In the genomic region with DNA sequence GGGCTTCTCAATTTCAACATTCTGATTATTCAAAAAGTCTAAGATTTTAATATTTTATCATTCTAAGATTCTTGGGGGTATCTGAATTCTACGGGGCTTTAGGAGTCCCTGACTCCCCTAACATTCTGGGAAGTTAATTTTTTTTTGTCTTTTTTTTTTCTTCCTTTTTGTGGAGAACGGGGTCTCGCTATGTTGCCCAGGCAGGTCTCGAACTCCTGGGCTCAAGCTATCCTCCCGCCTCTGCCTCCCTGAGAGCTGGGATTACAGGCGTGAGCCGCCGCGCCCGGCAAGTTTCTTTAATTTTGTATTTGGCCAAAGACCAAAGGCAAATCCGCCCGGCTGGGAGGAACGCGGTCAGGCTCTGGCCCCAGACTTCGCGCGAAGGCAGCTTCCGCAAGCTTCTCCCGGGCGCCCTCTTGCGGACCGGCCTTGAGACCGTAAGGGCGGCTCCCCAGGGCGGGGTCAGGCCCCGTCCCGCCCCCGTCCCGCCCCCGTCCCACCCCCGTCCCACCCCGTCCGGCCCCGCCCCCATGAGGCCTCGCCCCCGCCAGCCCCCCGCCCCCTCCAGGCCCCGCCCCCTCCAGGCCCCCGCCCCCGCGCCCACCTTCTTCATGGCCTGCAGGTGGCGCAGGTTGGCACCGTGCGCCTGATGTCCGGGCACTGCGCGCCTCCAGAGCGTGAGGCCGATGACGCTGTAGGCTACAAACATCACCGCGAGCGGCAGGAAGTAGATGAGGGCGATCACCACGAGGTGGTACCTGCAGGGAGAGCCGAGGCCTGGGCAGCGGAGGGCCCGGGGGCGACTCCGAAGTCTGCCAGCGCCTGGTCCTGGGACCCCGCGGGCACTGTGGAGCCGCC, we compare ENCODE assay signal across 8 cellular contexts. TPM values are rescaled to one million over a fixed set of nuclear protein-coding genes. Genes with fewer than 3 reads are reported as not detected.
DNase-seq lines count a peak whose midpoint lies in the region; ATAC-seq and TF ChIP-seq lines count a peak whose summit lies in the region.

No MANE protein-coding gene starts in this region.

- POLR2A ChIA-PET in activated CD8-positive, alpha-beta T cell treated with anti-CD3 and anti-CD28 coated beads for 36 hours (lab: Charles Lee), result interaction anchor here (0.5 to 1.7 kb wide), 6 partner anchors 11 to 287 kb away, joined by 3 to 7 read pairs (median 4); no protein-coding TSS in a partner anchor

- H4K91ac ChIP-seq in mesenchymal stem cell (ENCODE audit: low read length), result no peak overlapping the region

- H2BK120ac ChIP-seq in mesenchymal stem cell (ENCODE audit: low read depth, low read length), result peak overlapping the region; percentile 50

- no peak overlapping the region for H3K4ac ChIP-seq in mesenchymal stem cell (ENCODE audit: low read depth in 1 of 2, low read length in 2 of 2)

- ATAC-seq in GM19455 (IDR thresholded peaks at IDR 0.05; ENCODE audit: unreplicated experiment), result peak; percentile 76
- peak; percentile 89 for ATAC-seq in activated CD8-positive, alpha-beta T cell treated with anti-CD3 and anti-CD28 coated beads for 36 hours

- no peak overlapping the region for H2AK5ac ChIP-seq in mesenchymal stem cell (ENCODE audit: low read length, severe bottlenecking)

- WGBS in ectodermal cell, 2 experiments, result 7 to 8% methylated on average over 58 to 60 of the region's 64 CpGs
- 12% methylated on average over 38 of the region's 64 CpGs for WGBS in mesenchymal stem cell

- H3K27me3 ChIP-seq in ectodermal cell (ENCODE audit: control insufficient read depth, insufficient read depth, low read length, poor library complexity, severe bottlenecking) (peaks cover 5% of the 10 kb centered on the region), mesenchymal stem cell (ENCODE audit: control insufficient read depth in 1 of 2, insufficient read depth in 1 of 2, low read length in 2 of 2) (no peaks in the 10 kb centered on the region)

- H3K36me3 Mint-ChIP-seq in activated CD8-positive, alpha-beta T cell treated with anti-CD3 and anti-CD28 coated beads for 36 hours (ENCODE audit: low read depth), result peaks cover 4% of the 10 kb centered on the region

- H2BK12ac ChIP-seq in mesenchymal stem cell (ENCODE audit: low read length in 2 of 2), result no peak overlapping the region

- peak overlapping the region; percentile 92 for H2BK15ac ChIP-seq in mesenchymal stem cell (ENCODE audit: low read depth, poor library complexity, severe bottlenecking)

- H3K18ac ChIP-seq in mesenchymal stem cell (ENCODE audit: low read depth in 1 of 2, low read length in 2 of 2), result no peak overlapping the region

- peak overlapping the region; percentile 18 for H2AFZ ChIP-seq in mesenchymal stem cell (ENCODE audit: low read depth, low read length)

- no peaks in the 10 kb centered on the region for H3K79me1 ChIP-seq in mesenchymal stem cell (replicated peaks; ENCODE audit: low read length, poor library complexity, severe bottlenecking)

- H3K4me1 ChIP-seq in ectodermal cell (ENCODE audit: control insufficient read depth, insufficient read depth, low read length) (peaks cover 17% of the 10 kb centered on the region), mesenchymal stem cell (ENCODE audit: control insufficient read depth, insufficient read depth, low read depth, low read length) (peaks cover 14% of the 10 kb centered on the region)

- H3K4me2 ChIP-seq in mesenchymal stem cell (ENCODE audit: low read length, poor library complexity, severe bottlenecking), result peak overlapping the region; percentile 76

- H3K14ac ChIP-seq in mesenchymal stem cell (ENCODE audit: low read length in 2 of 2), result no peak overlapping the region

- no peaks in the 10 kb centered on the region for H3K27me3 Mint-ChIP-seq in activated CD8-positive, alpha-beta T cell treated with anti-CD3 and anti-CD28 coated beads for 36 hours

- H3K4me3 ChIP-seq in ectodermal cell (ENCODE audit: insufficient read depth, low read depth, low read length) (peak overlapping the region; percentile 31), mesenchymal stem cell (ENCODE audit: insufficient read depth in 1 of 2, low read depth in 1 of 2, low read length in 2 of 2) (peak overlapping the region in 1 of 2 experiments; percentile 72)

- no peak overlapping the region for H3K23ac ChIP-seq in mesenchymal stem cell (ENCODE audit: low read length in 2 of 2)

- peak overlapping the region; percentile 80 for H3K27ac Mint-ChIP-seq in activated CD8-positive, alpha-beta T cell treated with anti-CD3 and anti-CD28 coated beads for 36 hours

- no peaks in the 10 kb centered on the region for H3K9me3 Mint-ChIP-seq in activated CD8-positive, alpha-beta T cell treated with anti-CD3 and anti-CD28 coated beads for 36 hours

- H4K8ac ChIP-seq in mesenchymal stem cell (ENCODE audit: low read length), result peak overlapping the region; percentile 76

- no peaks in the 10 kb centered on the region for H3K36me3 ChIP-seq in ectodermal cell (ENCODE audit: control insufficient read depth, insufficient read depth, low read length)
- peaks cover 3 to 9% of the 10 kb centered on the region in 2 experiments for H3K36me3 ChIP-seq in mesenchymal stem cell (ENCODE audit: control insufficient read depth in 1 of 2, insufficient read depth in 2 of 2, low read depth in 1 of 2, low read length in 2 of 2)

- no peak overlapping the region for H3K27ac ChIP-seq in ectodermal cell (ENCODE audit: insufficient read depth, low read depth, low read length, poor library complexity, severe bottlenecking)
- H3K27ac ChIP-seq in mesenchymal stem cell (ENCODE audit: low read length, poor library complexity, severe bottlenecking), result no peak overlapping the region

- peak overlapping the region; percentile 85 for H3K9ac ChIP-seq in mesenchymal stem cell (ENCODE audit: low read length)

- intact Hi-C loops in activated CD8-positive, alpha-beta T cell treated with anti-CD3 and anti-CD28 coated beads for 36 hours (cut with micrococcal nuclease), result loop anchor here (5.0 kb wide), 1 partner anchor 99 kb away; no protein-coding TSS in a partner anchor

- H3K4me1 Mint-ChIP-seq in activated CD8-positive, alpha-beta T cell treated with anti-CD3 and anti-CD28 coated beads for 36 hours (ENCODE audit: low read depth), result peaks cover 24% of the 10 kb centered on the region

- DNase-seq in COLO829 (ENCODE audit: low spot score) (peak; percentile 83), HK-2 (ENCODE audit: unreplicated experiment) (peak; percentile 98), NCI-H82 (lab: John Stamatoyannopoulos, UW) (peak; percentile 94), mesenchymal stem cell (peak; percentile 87)
- peak; percentile 94 for DNase-seq in activated CD8-positive, alpha-beta T cell treated with anti-CD3 and anti-CD28 coated beads for 36 hours
- DNase-seq in stimulated activated CD8-positive, alpha-beta memory T cell treated with anti-CD3 and anti-CD28 coated beads, Interleukin-12 subunit alpha, Interleukin-12 subunit beta, amount 100 ng/mL, for 24 hours (ENCODE audit: extremely low read depth), result peak; percentile 69

- H2BK5ac ChIP-seq in mesenchymal stem cell (ENCODE audit: low read depth, low read length, poor library complexity, severe bottlenecking), result no peak overlapping the region

- TF ChIP-seq CTCF in activated CD8-positive, alpha-beta T cell treated with anti-CD3 and anti-CD28 coated beads for 36 hours (IDR thresholded peaks at IDR 0.05), result peak; percentile 82

- no peaks in the 10 kb centered on the region for H3K9me3 ChIP-seq in ectodermal cell (ENCODE audit: control insufficient read depth, low read length)
- no peaks in the 10 kb centered on the region for H3K9me3 ChIP-seq in mesenchymal stem cell (ENCODE audit: control insufficient read depth, low read length)

- CTCF ChIA-PET in activated CD8-positive, alpha-beta T cell treated with anti-CD3 and anti-CD28 coated beads for 36 hours (lab: Charles Lee), result interaction anchor here (0.6 to 4.3 kb wide), 29 partner anchors 9 to 311 kb away, joined by 3 to 37 read pairs (median 5); partner anchors contain the start of genes FAM241B and TACR2

- H3K4me3 Mint-ChIP-seq in activated CD8-positive, alpha-beta T cell treated with anti-CD3 and anti-CD28 coated beads for 36 hours, result peak overlapping the region; percentile 47

RNA-seq across cellular contexts. Expression of gene TACR2, which starts 8.2 kb away (rescaled TPM):
- total RNA-seq in activated CD8-positive, alpha-beta T cell treated with anti-CD3 and anti-CD28 coated beads for 36 hours, result not detected
- polyA plus RNA-seq in ectodermal cell (2013, experiment 1 of 4), result not detected
- not detected for polyA plus RNA-seq in ectodermal cell (2013, experiment 2 of 4)
- polyA plus RNA-seq in ectodermal cell (2013, experiment 3 of 4), result not detected
- not detected for polyA plus RNA-seq in ectodermal cell (2013, experiment 4 of 4)
- polyA plus RNA-seq in mesenchymal stem cell (2013, experiment 1 of 2), result not detected
- polyA plus RNA-seq in mesenchymal stem cell (2013, experiment 2 of 2), result 0.01 TPM

RNA-seq across cellular contexts. Expression of gene TSPAN15, which starts 42.7 kb away (rescaled TPM):
- 1 to 10 TPM in 1 of 2 experiments, under 1 TPM in 1; 0.58 to 1.2 TPM for total RNA-seq in activated CD8-positive, alpha-beta T cell treated with anti-CD3 and anti-CD28 coated beads for 36 hours
- 12.1 TPM for polyA plus RNA-seq in ectodermal cell (2013, experiment 1 of 4)
- 11.5 TPM for polyA plus RNA-seq in ectodermal cell (2013, experiment 2 of 4)
- polyA plus RNA-seq in ectodermal cell (2013, experiment 3 of 4), result 9.1 TPM
- polyA plus RNA-seq in ectodermal cell (2013, experiment 4 of 4), result 10.5 TPM
- polyA plus RNA-seq in mesenchymal stem cell (2013, experiment 1 of 2), result 19.6 TPM
- polyA plus RNA-seq in mesenchymal stem cell (2013, experiment 2 of 2), result 19.5 TPM
